ENCODE assay signal across 1 cellular context in genomic region chr13:40087021-40088002, GRCh38.
TF ChIP-seq lines count a peak whose summit lies in the region.

No MANE protein-coding gene starts in this region.

TF ChIP-seq in H1, 55 proteins besides CTCF, POLR2A, EP300 and RAD21 (continued from another document):
- TF ChIP-seq CHD7 (IDR thresholded peaks at IDR 0.05; ENCODE audit: insufficient replicate concordance, low read length) (no peak), RXRA (IDR thresholded peaks at IDR 0.05; ENCODE audit: insufficient read depth, low read depth, low read length) (no peak)
